8 cellular contexts compared by ENCODE assay signal in the genomic region with DNA sequence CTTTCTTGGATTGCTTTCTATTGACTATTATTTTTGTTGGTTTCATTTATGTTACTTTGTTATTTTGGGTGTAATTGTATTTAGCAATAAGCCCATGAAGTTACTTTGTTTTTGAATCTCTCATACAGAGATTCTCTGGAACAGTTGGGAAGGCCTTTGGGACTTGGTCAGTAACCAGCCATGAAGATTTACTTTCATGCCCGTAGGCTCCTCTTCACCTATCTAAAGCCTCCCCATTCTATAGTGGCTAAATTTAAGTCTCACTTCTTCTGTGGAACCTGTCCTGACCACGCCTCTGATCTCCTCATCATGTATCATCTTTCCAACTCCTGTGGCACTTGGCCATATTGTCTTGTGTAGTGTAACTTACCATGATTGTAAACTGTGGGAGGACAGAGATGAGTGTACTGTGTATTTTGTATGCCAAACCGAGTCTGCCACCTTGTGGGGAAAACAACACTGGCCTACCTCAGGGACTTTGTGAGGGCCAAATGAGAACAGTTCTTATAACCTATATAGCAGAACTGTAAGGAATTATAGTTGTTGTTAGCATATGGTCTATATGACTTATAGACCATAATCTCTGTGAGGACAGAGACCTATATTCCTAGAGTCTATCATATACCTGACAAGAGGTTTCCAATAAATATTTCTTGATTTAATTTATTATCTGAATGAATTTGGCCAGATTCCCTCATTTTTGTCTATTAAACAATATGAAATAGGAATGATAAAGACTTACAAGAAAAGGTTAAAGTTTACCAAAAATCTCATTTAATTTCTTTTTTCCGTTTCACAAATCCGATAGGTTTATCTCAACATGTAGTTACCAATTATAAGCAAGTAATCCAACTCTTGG.
DNase-seq lines count a peak whose midpoint lies in the region; ATAC-seq and TF ChIP-seq lines count a peak whose summit lies in the region.

No MANE protein-coding gene starts in this region.

- no peaks in the 10 kb centered on the region for H3K9me3 ChIP-seq in esophagus muscularis mucosa

- H3K36me3 ChIP-seq in esophagus muscularis mucosa = peaks cover 12 to 48% (median 24%) of the 10 kb centered on the region in 4 donors

- in situ Hi-C loops in GM13977 (cut with MboI; ENCODE audit: low pct_unique_long_range_greater_than_20kb, low sequenced_read_pairs, unreplicated experiment) = no loop called here

- 58% methylated on average over 5 of the region's 5 CpGs for WGBS in esophagus muscularis mucosa

- no peak for TF ChIP-seq POLR2A in esophagus muscularis mucosa (IDR thresholded peaks at IDR 0.05; ENCODE audit: low read depth)

- H3K4me3 Mint-ChIP-seq in natural killer cell = no peak overlapping the region

- no peaks in the 10 kb centered on the region for H3K9me3 Mint-ChIP-seq in natural killer cell

- peak overlapping the region in 1 of 4 donors; percentile 42 for H3K27ac ChIP-seq in esophagus muscularis mucosa (replicated peaks in 1 of 4)

- H3K36me3 Mint-ChIP-seq in natural killer cell = no peaks in the 10 kb centered on the region

- no peaks in the 10 kb centered on the region for H3K27me3 Mint-ChIP-seq in natural killer cell (ENCODE audit: low read depth in 2 of 2)

- DNase-seq in A172 (ENCODE audit: low spot score) (peak; percentile 76), GM13977 (ENCODE audit: low spot score) (peak; percentile 68), HPDE6-E6E7 (ENCODE audit: extremely low spot score) (peak; percentile 57), NOMO-1 treated with DMSO at 0.1 percent for 48 hours (lab: John Stamatoyannopoulos, UW; ENCODE audit: unreplicated experiment) (peak; percentile 63), esophagus muscularis mucosa (ENCODE audit: extremely low spot score) (no peak), natural killer cell (peak; percentile 45), stromal cell of bone marrow (ENCODE audit: low read depth) (peak; percentile 78)
- peak; percentile 6 for DNase-seq in activated CD8-positive, alpha-beta memory T cell treated with anti-CD3 and anti-CD28 coated beads, Interleukin-2, amount 50 U/mL, for 24 hours (ENCODE audit: extremely low read depth)

- H3K4me1 ChIP-seq in esophagus muscularis mucosa = peaks cover 0 to 9% (median 0%) of the 10 kb centered on the region in 4 donors

- peak; percentile 88 to 99 (median 96) for ATAC-seq in natural killer cell

- no peaks in the 10 kb centered on the region for H3K27me3 ChIP-seq in esophagus muscularis mucosa

- intact Hi-C loops in esophagus muscularis mucosa (cut with DNase I) (loop anchor here (5.0 kb wide), 1 partner anchor 103 kb away; a partner anchor contains a TSS), natural killer cell (cut with micrococcal nuclease) (loop anchor here (2.0 to 10.0 kb wide), 2 partner anchors 102 to 156 kb away; a partner anchor contains a TSS)

- TF ChIP-seq CTCF in GM13977 (IDR thresholded peaks at IDR 0.05; ENCODE audit: extremely low read depth, insufficient read depth, missing control alignments) (peak; percentile 80), esophagus muscularis mucosa (IDR thresholded peaks at IDR 0.05) (peak; percentile 65 to 86 (median 78)), natural killer cell (IDR thresholded peaks at IDR 0.05) (peak; percentile 73)

- no peak overlapping the region for H3K4me3 ChIP-seq in esophagus muscularis mucosa

- no peak for TF ChIP-seq EP300 in esophagus muscularis mucosa (IDR thresholded peaks at IDR 0.05)

- H3K4me1 Mint-ChIP-seq in natural killer cell = peaks cover 10 to 13% of the 10 kb centered on the region in 2 donors

- peak overlapping the region in 1 of 2 donors; percentile 47 for H3K27ac Mint-ChIP-seq in natural killer cell
